ENCODE assay signal across 13 cellular contexts in the genomic region with DNA sequence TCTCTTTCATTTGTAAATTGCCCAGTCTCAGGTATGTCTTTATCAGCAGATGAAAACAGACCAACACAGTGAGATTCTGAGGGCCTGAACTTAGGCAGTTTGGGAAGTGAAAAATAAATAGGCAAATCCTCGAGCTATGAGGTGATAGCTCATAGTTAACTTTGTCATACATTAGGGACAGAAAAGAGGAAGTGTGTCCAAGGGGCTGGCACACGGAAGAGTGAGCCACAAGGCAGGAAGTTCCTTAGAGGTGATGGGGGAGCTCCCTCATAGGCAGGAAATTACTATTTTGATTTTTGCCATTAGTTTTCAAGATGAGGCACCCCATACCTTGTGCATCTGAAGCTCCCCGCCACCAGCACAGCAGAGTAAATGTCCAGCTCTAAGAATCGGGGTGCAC.
DNase-seq lines count a peak whose midpoint lies in the region; ATAC-seq lines count a peak whose summit lies in the region.
"Had no signal": no experiment of that assay in that cellular context is flagged by ENCODE, and none has a peak within 500 bp of the region (broad histone marks: within the 10 kb centered on the region; RNA-seq: fewer than 3 reads in every experiment).

No MANE protein-coding gene starts in this region.

- no peaks in the 10 kb centered on the region for H3K4me1 ChIP-seq in mesendoderm (ENCODE audit: control insufficient read depth, low read depth, low read length)

- no peak overlapping the region for H3K18ac ChIP-seq in mesendoderm (ENCODE audit: low read length)

- no peak overlapping the region for H3K4me3 Mint-ChIP-seq in activated naive CD8-positive, alpha-beta T cell treated with anti-CD3 and anti-CD28 coated beads for 36 hours
- H3K4me3 Mint-ChIP-seq in activated naive CD8-positive, alpha-beta T cell treated with anti-CD3 and anti-CD28 coated beads, Interleukin-2, amount 50 U/mL, for 24 hours: no peak overlapping the region

- no peaks in the 10 kb centered on the region for H3K27me3 ChIP-seq in mesendoderm (ENCODE audit: insufficient read depth, low read length, poor library complexity)
- H3K27me3 ChIP-seq: heart right ventricle had no signal

- H3K27me3 Mint-ChIP-seq in activated naive CD8-positive, alpha-beta T cell treated with anti-CD3 and anti-CD28 coated beads for 36 hours: no peaks in the 10 kb centered on the region
- H3K27me3 Mint-ChIP-seq in activated naive CD8-positive, alpha-beta T cell treated with anti-CD3 and anti-CD28 coated beads, Interleukin-2, amount 50 U/mL, for 24 hours: no peaks in the 10 kb centered on the region

- no peak for ATAC-seq in activated naive CD8-positive, alpha-beta T cell treated with anti-CD3 and anti-CD28 coated beads, Interleukin-2, amount 50 U/mL, for 24 hours
- peak; percentile 80 for ATAC-seq in HG02884 (IDR thresholded peaks at IDR 0.05; ENCODE audit: unreplicated experiment)

- no peaks in the 10 kb centered on the region for H3K36me3 ChIP-seq in mesendoderm (ENCODE audit: control insufficient read depth, insufficient read depth, low read length)
- H3K36me3 ChIP-seq: heart right ventricle, spleen had no signal

- H3K4me1 Mint-ChIP-seq in activated naive CD8-positive, alpha-beta T cell treated with anti-CD3 and anti-CD28 coated beads for 36 hours: peaks cover 14% of the 10 kb centered on the region
- H3K4me1 Mint-ChIP-seq in activated naive CD8-positive, alpha-beta T cell treated with anti-CD3 and anti-CD28 coated beads, Interleukin-2, amount 50 U/mL, for 24 hours: peaks cover 11% of the 10 kb centered on the region

- H4K5ac ChIP-seq in mesendoderm (ENCODE audit: low read length): no peak overlapping the region

- no peaks in the 10 kb centered on the region for H3K79me2 ChIP-seq in mesendoderm (ENCODE audit: control insufficient read depth, insufficient read depth, low read length)

- peak overlapping the region; percentile 46 for H3K27ac Mint-ChIP-seq in activated naive CD8-positive, alpha-beta T cell treated with anti-CD3 and anti-CD28 coated beads for 36 hours
- no peak overlapping the region for H3K27ac Mint-ChIP-seq in activated naive CD8-positive, alpha-beta T cell treated with anti-CD3 and anti-CD28 coated beads, Interleukin-2, amount 50 U/mL, for 24 hours

- H2AK5ac ChIP-seq in mesendoderm (ENCODE audit: low read length): no peak overlapping the region

- H2BK5ac ChIP-seq in mesendoderm (ENCODE audit: low read length): no peak overlapping the region

- no peak overlapping the region for H3K27ac ChIP-seq in mesendoderm (ENCODE audit: low read depth, low read length)
- H3K27ac ChIP-seq: spleen had no signal

- H3K4ac ChIP-seq in mesendoderm (ENCODE audit: low read depth, low read length): no peak overlapping the region

- H3K4me3 ChIP-seq in mesendoderm (ENCODE audit: low read length): no peak overlapping the region
- H3K4me3 ChIP-seq: heart right ventricle, spleen had no signal

- H4K8ac ChIP-seq in mesendoderm (ENCODE audit: low read depth, low read length): no peak overlapping the region

- no peak overlapping the region for H3K23ac ChIP-seq in mesendoderm (ENCODE audit: low read length)

- H3K79me1 ChIP-seq in mesendoderm (ENCODE audit: low read length): no peaks in the 10 kb centered on the region

- H3K9me3 Mint-ChIP-seq in activated naive CD8-positive, alpha-beta T cell treated with anti-CD3 and anti-CD28 coated beads for 36 hours: peaks cover 8% of the 10 kb centered on the region
- peaks cover 9% of the 10 kb centered on the region for H3K9me3 Mint-ChIP-seq in activated naive CD8-positive, alpha-beta T cell treated with anti-CD3 and anti-CD28 coated beads, Interleukin-2, amount 50 U/mL, for 24 hours

- peaks cover 7% of the 10 kb centered on the region for H3K36me3 Mint-ChIP-seq in activated naive CD8-positive, alpha-beta T cell treated with anti-CD3 and anti-CD28 coated beads for 36 hours
- peaks cover 3% of the 10 kb centered on the region for H3K36me3 Mint-ChIP-seq in activated naive CD8-positive, alpha-beta T cell treated with anti-CD3 and anti-CD28 coated beads, Interleukin-2, amount 50 U/mL, for 24 hours (ENCODE audit: low read depth)

- H3K9ac ChIP-seq in mesendoderm (ENCODE audit: low read length): no peak overlapping the region

- no peak for DNase-seq in activated naive CD8-positive, alpha-beta T cell treated with anti-CD3 and anti-CD28 coated beads for 36 hours
- no peak for DNase-seq in activated naive CD8-positive, alpha-beta T cell treated with anti-CD3 and anti-CD28 coated beads, Interleukin-2, amount 50 U/mL, for 24 hours
- DNase-seq in NOMO-1 treated with DMSO at 0.1 percent for 48 hours (lab: John Stamatoyannopoulos, UW; ENCODE audit: unreplicated experiment): peak; percentile 86
- no peak for DNase-seq in NCI-H510A (lab: John Stamatoyannopoulos, UW)
- DNase-seq in DMS153 (lab: John Stamatoyannopoulos, UW): no peak
- DNase-seq in mesendoderm: no peak
- no peak for DNase-seq in NCI-H1417 treated with DMSO at 0.1 percent for 48 hours (lab: John Stamatoyannopoulos, UW)
- DNase-seq: activated T-cell treated with anti-CD3 and anti-CD28 coated beads, Interleukin-2, amount 50 U/mL, for 1 hour; heart right ventricle; NCI-H2227 treated with DMSO at 0.1 percent for 48 hours; spleen; stimulated activated naive CD4-positive, alpha-beta T cell treated with Interleukin-2 at 50 U/mL for 16 hours had no signal

- no peak overlapping the region for H3K56ac ChIP-seq in mesendoderm (ENCODE audit: low read length)

- no peak overlapping the region for H2BK15ac ChIP-seq in mesendoderm (replicated peaks; ENCODE audit: low read depth)

- WGBS in mesendoderm (ENCODE audit: extremely low coverage, insufficient coverage, low lambda C conversion rate): no CpG with 5 or more reads among the region's 4 CpGs

- no peak overlapping the region for H2BK120ac ChIP-seq in mesendoderm (ENCODE audit: low read depth, low read length)

- H3K4me2 ChIP-seq in mesendoderm (ENCODE audit: low read length): no peak overlapping the region
